8 cellular contexts compared by ENCODE assay signal in the genomic region with DNA sequence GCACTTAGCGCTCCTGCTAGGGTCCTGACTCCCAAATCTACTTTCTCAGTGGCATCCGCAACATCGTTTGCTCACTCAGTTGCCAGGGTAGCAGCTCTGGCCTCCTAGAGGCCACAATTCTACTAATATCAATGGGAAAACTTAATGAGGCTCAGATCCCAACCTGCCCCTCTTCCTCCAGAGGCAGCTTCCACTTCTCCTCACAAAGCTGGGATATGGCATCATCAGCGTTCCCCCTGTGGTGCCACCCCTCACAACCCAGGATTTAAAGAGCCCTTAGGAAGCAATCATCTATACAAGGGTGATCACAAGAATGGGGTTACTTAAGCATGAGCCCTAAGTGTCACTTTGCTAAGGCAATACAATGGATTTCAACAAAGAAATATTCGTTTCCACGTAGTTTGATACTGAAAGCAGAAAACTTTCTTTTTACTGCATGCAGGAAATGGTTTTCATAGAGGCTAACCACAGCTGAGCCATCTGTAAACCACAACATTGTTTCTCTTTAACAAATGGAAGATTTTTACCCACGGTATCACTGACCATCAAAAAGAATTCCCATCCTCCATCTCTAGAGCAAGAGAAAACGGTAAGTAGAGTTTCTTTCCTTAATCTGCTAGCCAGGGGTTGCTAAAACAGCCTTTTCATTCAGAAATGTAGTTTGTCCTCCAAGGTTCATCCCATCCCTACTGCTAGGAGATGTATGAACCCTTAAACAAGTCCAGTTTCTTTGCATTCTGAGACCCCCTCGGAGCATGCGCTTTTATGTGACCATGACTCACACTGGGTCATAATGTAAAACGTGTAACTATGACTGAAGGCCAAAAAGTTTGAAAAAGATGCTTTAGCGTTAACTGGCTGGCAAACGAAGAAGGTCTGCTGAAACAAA.
DNase-seq lines count a peak whose midpoint lies in the region; ATAC-seq, FAIRE-seq and TF ChIP-seq lines count a peak whose summit lies in the region.

No MANE protein-coding gene starts in this region.

- DNase-seq in AG04449 (ENCODE audit: low read depth, low spot score) (peak; percentile 74), left lung (no peak), hippocampal formation (lab: John Stamatoyannopoulos, UW) (no peak), NCI-H128 (lab: John Stamatoyannopoulos, UW; ENCODE audit: unreplicated experiment) (no peak), D721Med (ENCODE audit: insufficient read length, low spot score) (no peak)
- DNase-seq in activated CD8-positive, alpha-beta T cell treated with anti-CD3 and anti-CD28 coated beads for 36 hours, result peak; percentile 33

- no peaks in the 10 kb centered on the region for H3K27me3 ChIP-seq in left lung

- no peaks in the 10 kb centered on the region for H3K27me3 Mint-ChIP-seq in activated CD8-positive, alpha-beta T cell treated with anti-CD3 and anti-CD28 coated beads for 36 hours

- H3K27ac ChIP-seq in left lung, result peak overlapping the region; percentile 1 to 66

- peaks cover 35% of the 10 kb centered on the region for H3K4me1 Mint-ChIP-seq in activated CD8-positive, alpha-beta T cell treated with anti-CD3 and anti-CD28 coated beads for 36 hours (ENCODE audit: low read depth)

- ATAC-seq in GM18907 (IDR thresholded peaks at IDR 0.05; ENCODE audit: unreplicated experiment), result peak; percentile 84
- peak; percentile 65 for ATAC-seq in HG03103 (IDR thresholded peaks at IDR 0.05; ENCODE audit: low read depth, unreplicated experiment)
- ATAC-seq in activated CD8-positive, alpha-beta T cell treated with anti-CD3 and anti-CD28 coated beads for 36 hours, result peak; percentile 65
- peak; percentile 51 for ATAC-seq in left lung

- no peak overlapping the region for H3K4me3 Mint-ChIP-seq in activated CD8-positive, alpha-beta T cell treated with anti-CD3 and anti-CD28 coated beads for 36 hours

- H3K36me3 ChIP-seq in left lung, result no peaks in the 10 kb centered on the region

- no peaks in the 10 kb centered on the region for H3K9me3 Mint-ChIP-seq in activated CD8-positive, alpha-beta T cell treated with anti-CD3 and anti-CD28 coated beads for 36 hours

- CTCF ChIA-PET in AG04449 (lab: Yijun Ruan, JAX), result interaction anchor here (1.0 to 2.9 kb wide), 3 partner anchors 11 to 86 kb away, joined by 3 to 9 read pairs (median 5); no protein-coding TSS in a partner anchor
- CTCF ChIA-PET in activated CD8-positive, alpha-beta T cell treated with anti-CD3 and anti-CD28 coated beads for 36 hours (lab: Charles Lee), result interaction anchor here (1.2 to 2.0 kb wide), 2 partner anchors 32 to 120 kb away, joined by 4 to 9 read pairs; no protein-coding TSS in a partner anchor

- H3K27ac Mint-ChIP-seq in activated CD8-positive, alpha-beta T cell treated with anti-CD3 and anti-CD28 coated beads for 36 hours, result no peak overlapping the region

- TF ChIP-seq CTCF in AG04449 (IDR thresholded peaks at IDR 0.05; ENCODE audit: insufficient read depth, low read length, missing control alignments) (no peak), left lung (IDR thresholded peaks at IDR 0.05) (no peak), D721Med (IDR thresholded peaks at IDR 0.05; ENCODE audit: insufficient read depth, missing control alignments) (no peak)
- no peak for TF ChIP-seq CTCF in activated CD8-positive, alpha-beta T cell treated with anti-CD3 and anti-CD28 coated beads for 36 hours (IDR thresholded peaks at IDR 0.05)

- POLR2A ChIA-PET in AG04449 (lab: Yijun Ruan, JAX), result interaction anchor here (1.0 to 1.1 kb wide), 2 partner anchors 8 to 74 kb away, joined by 3 read pairs; no protein-coding TSS in a partner anchor
- POLR2A ChIA-PET in activated CD8-positive, alpha-beta T cell treated with anti-CD3 and anti-CD28 coated beads for 36 hours (lab: Charles Lee), result no interaction called here

- intact Hi-C loops in activated CD8-positive, alpha-beta T cell treated with anti-CD3 and anti-CD28 coated beads for 36 hours (cut with micrococcal nuclease), result loop anchor here (5.0 kb wide), 1 partner anchor 58 kb away; no protein-coding TSS in a partner anchor
- intact Hi-C loops in left lung (cut with DNase I), result no loop called here

- FAIRE-seq in D721Med (lab: Jason Lieb, UNC), result no peak

- H3K4me3 ChIP-seq in AG04449 (ENCODE audit: low read depth, low read length), result peak overlapping the region; percentile 39
- no peak overlapping the region for H3K4me3 ChIP-seq in left lung

- peaks cover 2 to 15% of the 10 kb centered on the region in 2 donors for H3K4me1 ChIP-seq in left lung

- no peaks in the 10 kb centered on the region for H3K9me3 ChIP-seq in left lung

- H3K36me3 Mint-ChIP-seq in activated CD8-positive, alpha-beta T cell treated with anti-CD3 and anti-CD28 coated beads for 36 hours (ENCODE audit: low read depth), result peaks cover 21% of the 10 kb centered on the region

Comparison
In these comparisons a context has a peak if more than half of its experiments do, and no peak if none do; other contexts are left out.
1. DNase-seq: peak in AG04449 (single experiment) and activated CD8-positive, alpha-beta T cell treated with anti-CD3 and anti-CD28 coated beads for 36 hours (single experiment); none in left lung (0 of 2), hippocampal formation (0 of 2), NCI-H128 (single experiment) and D721Med (single experiment).
2. Peak in every context shown above with its lines, with median percentiles within 50 percentile points of each other: ATAC-seq.